ENCODE assay signal across 21 cellular contexts in genomic region chr1:61005572-61006386, GRCh38.
DNase-seq lines count a peak whose midpoint lies in the region; ATAC-seq and TF ChIP-seq lines count a peak whose summit lies in the region.
"Had no signal": no experiment of that assay in that cellular context is flagged by ENCODE, and none has a peak within 500 bp of the region (broad histone marks: within the 10 kb centered on the region; RNA-seq: fewer than 3 reads in every experiment).

No MANE protein-coding gene starts in this region.

- peak overlapping the region; percentile 92 for H3K27ac Mint-ChIP-seq in neural progenitor cell
- H3K27ac Mint-ChIP-seq: activated CD4-positive, alpha-beta T cell treated with anti-CD3 and anti-CD28 coated beads for 36 hours; activated naive CD4-positive, alpha-beta T cell treated with anti-CD3 and anti-CD28 coated beads, Interleukin-2, amount 50 U/mL, for 24 hours; stimulated activated memory B cell treated with anti-CD40 and anti-IgM and Interleukin-4, amounts not matched to agents 10 μg/mL and 1 μg/mL and 100 μg/mL, for 72 hours had no signal

- H3F3A ChIP-seq in neural progenitor cell (ENCODE audit: low read depth) = peaks cover 33% of the 10 kb centered on the region

- no peak for ATAC-seq in GM21619 (IDR thresholded peaks at IDR 0.05; ENCODE audit: unreplicated experiment)
- ATAC-seq: activated CD4-positive, alpha-beta T cell treated with anti-CD3 and anti-CD28 coated beads for 36 hours; body of pancreas; left cardiac atrium; pancreas; stimulated activated memory B cell treated with anti-CD40 and anti-IgM and Interleukin-4, amounts not matched to agents 10 μg/mL and 1 μg/mL and 100 μg/mL, for 72 hours had no signal

- H3K4me1 ChIP-seq in iPS-15b (ENCODE audit: control insufficient read depth, insufficient read depth, low read length) (peaks cover 27% of the 10 kb centered on the region), neural progenitor cell (peaks cover 46% of the 10 kb centered on the region)
- H3K4me1 ChIP-seq: body of pancreas, pancreas, SJSA1, transverse colon had no signal

- H3K79me2 ChIP-seq in neural progenitor cell (ENCODE audit: low read depth) = no peaks in the 10 kb centered on the region

- H3K27me3 ChIP-seq in iPS-15b (ENCODE audit: control insufficient read depth, insufficient read depth, low read length) (no peaks in the 10 kb centered on the region), neural progenitor cell (no peaks in the 10 kb centered on the region)
- H3K27me3 ChIP-seq: body of pancreas, pancreas, SJSA1, transverse colon had no signal

- H4K20me1 ChIP-seq in neural progenitor cell (ENCODE audit: low read depth) = no peaks in the 10 kb centered on the region

- peaks cover 2% of the 10 kb centered on the region for H3K36me3 Mint-ChIP-seq in neural progenitor cell
- H3K36me3 Mint-ChIP-seq: activated naive CD4-positive, alpha-beta T cell treated with anti-CD3 and anti-CD28 coated beads, Interleukin-2, amount 50 U/mL, for 24 hours; stimulated activated memory B cell treated with anti-CD40 and anti-IgM and Interleukin-4, amounts not matched to agents 10 μg/mL and 1 μg/mL and 100 μg/mL, for 72 hours had no signal

- no peaks in the 10 kb centered on the region for H3K36me3 ChIP-seq in iPS-15b (ENCODE audit: control insufficient read depth, insufficient read depth, low read length)
- no peaks in the 10 kb centered on the region for H3K36me3 ChIP-seq in neural progenitor cell
- H3K36me3 ChIP-seq: pancreas, SJSA1, transverse colon had no signal

- no peaks in the 10 kb centered on the region for H3K9me3 Mint-ChIP-seq in neural progenitor cell
- H3K9me3 Mint-ChIP-seq: activated naive CD4-positive, alpha-beta T cell treated with anti-CD3 and anti-CD28 coated beads, Interleukin-2, amount 50 U/mL, for 24 hours; stimulated activated memory B cell treated with anti-CD40 and anti-IgM and Interleukin-4, amounts not matched to agents 10 μg/mL and 1 μg/mL and 100 μg/mL, for 72 hours had no signal

- DNase-seq in DMS53 (lab: John Stamatoyannopoulos, UW) (peak; percentile 42), DMS53 treated with DMSO at 0.1 percent for 48 hours (lab: John Stamatoyannopoulos, UW; ENCODE audit: unreplicated experiment) (no peak), astrocyte of the hippocampus (ENCODE audit: low read depth, low spot score) (peak; percentile 36), neural progenitor cell (ENCODE audit: low spot score) (peak; percentile 83), NOMO-1 (lab: John Stamatoyannopoulos, UW; ENCODE audit: unreplicated experiment in 2 of 2) (no peak), AG08396 (ENCODE audit: low spot score) (no peak)
- DNase-seq: activated CD4-positive, alpha-beta T cell treated with anti-CD3 and anti-CD28 coated beads for 36 hours; dermis blood vessel endothelial cell; DMS153; left cardiac atrium; NCI-H2171; pancreas; T-helper 9 cell; transverse colon had no signal

- no peak for TF ChIP-seq CTCF in neural progenitor cell (IDR thresholded peaks at IDR 0.05)

- peak overlapping the region; percentile 6 for H3K4me3 ChIP-seq in iPS-15b (ENCODE audit: low read depth, low read length)
- peak overlapping the region; percentile 3 for H3K4me3 ChIP-seq in neural progenitor cell
- H3K4me3 ChIP-seq: body of pancreas, pancreas, SJSA1, transverse colon had no signal

- H3K9ac ChIP-seq in iPS-15b (ENCODE audit: low read depth, low read length) (no peak overlapping the region), neural progenitor cell (no peak overlapping the region)

- H3K9me3 ChIP-seq in iPS-15b (ENCODE audit: control insufficient read depth, insufficient read depth, low read length) (no peaks in the 10 kb centered on the region), neural progenitor cell (ENCODE audit: low read depth) (no peaks in the 10 kb centered on the region)
- H3K9me3 ChIP-seq: body of pancreas, pancreas, SJSA1, transverse colon had no signal

- peaks cover 24% of the 10 kb centered on the region for H3K4me1 Mint-ChIP-seq in neural progenitor cell
- H3K4me1 Mint-ChIP-seq: activated CD4-positive, alpha-beta T cell treated with anti-CD3 and anti-CD28 coated beads for 36 hours; activated naive CD4-positive, alpha-beta T cell treated with anti-CD3 and anti-CD28 coated beads, Interleukin-2, amount 50 U/mL, for 24 hours; stimulated activated memory B cell treated with anti-CD40 and anti-IgM and Interleukin-4, amounts not matched to agents 10 μg/mL and 1 μg/mL and 100 μg/mL, for 72 hours had no signal

- peak overlapping the region; percentile 64 for H3K4me2 ChIP-seq in neural progenitor cell

- no peak overlapping the region for H3K4me3 Mint-ChIP-seq in neural progenitor cell
- H3K4me3 Mint-ChIP-seq: activated CD4-positive, alpha-beta T cell treated with anti-CD3 and anti-CD28 coated beads for 36 hours; activated naive CD4-positive, alpha-beta T cell treated with anti-CD3 and anti-CD28 coated beads, Interleukin-2, amount 50 U/mL, for 24 hours; stimulated activated memory B cell treated with anti-CD40 and anti-IgM and Interleukin-4, amounts not matched to agents 10 μg/mL and 1 μg/mL and 100 μg/mL, for 72 hours had no signal

- H3K27ac ChIP-seq in neural progenitor cell = no peak overlapping the region
- H3K27ac ChIP-seq: 22Rv1, body of pancreas, pancreas, SJSA1, transverse colon had no signal

- peak overlapping the region; percentile 14 for H2AFZ ChIP-seq in neural progenitor cell (replicated peaks)

- H3K27me3 Mint-ChIP-seq in neural progenitor cell (ENCODE audit: insufficient read depth, low read depth) = peaks cover 7% of the 10 kb centered on the region

Comparison
In these comparisons a context has a peak if more than half of its experiments do, and no peak if none do; other contexts are left out.
1. DNase-seq: peak in DMS53 (single experiment), astrocyte of the hippocampus (single experiment) and neural progenitor cell (single experiment); none in DMS53 treated with DMSO at 0.1 percent for 48 hours (single experiment), NOMO-1 (0 of 2) and AG08396 (single experiment).